9 cellular contexts compared by ENCODE assay signal in the genomic region with DNA sequence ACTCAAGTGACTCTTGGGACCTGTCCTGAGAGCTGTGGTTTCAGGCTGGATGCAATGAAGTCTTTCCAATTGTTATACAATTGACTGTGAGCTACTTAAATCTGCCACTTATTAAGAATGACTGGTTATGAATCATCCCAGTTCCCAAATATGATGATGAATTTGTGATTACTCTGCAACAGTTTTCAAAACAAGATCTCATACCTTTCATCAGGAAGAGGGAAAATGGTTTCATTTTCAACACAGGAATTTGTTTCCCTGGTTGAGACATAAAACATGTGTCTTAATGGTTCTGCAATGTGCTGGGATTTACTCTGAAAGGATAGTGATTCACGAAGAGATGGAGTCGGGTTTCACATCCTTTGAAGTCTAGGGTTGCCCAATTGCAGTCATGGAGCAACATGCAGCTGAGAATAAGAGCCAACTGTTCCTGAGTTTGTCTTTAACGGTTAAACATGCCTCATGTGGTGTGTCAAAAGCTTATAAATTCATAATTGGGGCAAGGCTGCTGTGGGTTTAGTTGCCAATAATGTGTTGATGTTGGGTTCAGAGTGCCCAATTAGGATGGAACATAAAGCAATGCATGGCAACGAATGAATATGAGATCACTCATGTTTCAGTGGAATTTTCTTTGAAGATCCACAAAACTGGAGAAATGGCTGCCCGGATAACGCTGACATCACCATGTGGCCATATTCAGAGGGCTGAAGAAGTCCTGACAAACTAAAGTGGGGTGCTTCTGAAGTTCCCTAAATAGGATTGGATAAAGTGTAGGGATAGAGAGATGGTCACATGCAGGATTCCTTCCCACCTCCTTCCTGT. TPM values are rescaled to one million over a fixed set of nuclear protein-coding genes. Genes with fewer than 3 reads are reported as not detected.
DNase-seq lines count a peak whose midpoint lies in the region; ATAC-seq and TF ChIP-seq lines count a peak whose summit lies in the region.
"Had no signal": no experiment of that assay in that cellular context is flagged by ENCODE, and none has a peak within 500 bp of the region (broad histone marks: within the 10 kb centered on the region; RNA-seq: fewer than 3 reads in every experiment).

No MANE protein-coding gene starts in this region.

- intact Hi-C loops in PC-9 (cut with micrococcal nuclease; ENCODE audit: unreplicated experiment) (loop anchor here (1.0 to 2.0 kb wide), 4 partner anchors 10 to 66 kb away; no protein-coding TSS in a partner anchor), stomach (cut with DNase I; ENCODE audit: low total_unique reads) (no loop called here), posterior vena cava (cut with DNase I) (no loop called here)

- H3K79me2 ChIP-seq in PC-9 (ENCODE audit: low read depth): no peaks in the 10 kb centered on the region

- no peaks in the 10 kb centered on the region for H3K36me3 Mint-ChIP-seq in effector memory CD8-positive, alpha-beta T cell (ENCODE audit: insufficient read depth)
- no peaks in the 10 kb centered on the region for H3K36me3 Mint-ChIP-seq in activated naive CD8-positive, alpha-beta T cell treated with anti-CD3 and anti-CD28 coated beads for 36 hours
- H3K36me3 Mint-ChIP-seq: IgD-negative memory B cell had no signal

- no peaks in the 10 kb centered on the region for H3K9me2 ChIP-seq in PC-9 (ENCODE audit: insufficient read depth)

- BruUV-seq in PC-9 (replicated peaks; lab: Mats Ljungman, UMichigan): TSS peak; percentile 85

- no peaks in the 10 kb centered on the region for H4K20me1 ChIP-seq in PC-9 (ENCODE audit: insufficient read depth)

- H3K36me3 ChIP-seq in PC-9 (ENCODE audit: low read depth) (no peaks in the 10 kb centered on the region), gastroesophageal sphincter (no peaks in the 10 kb centered on the region), stomach (no peaks in the 10 kb centered on the region)

- H3K4me1 ChIP-seq in PC-9 (replicated peaks; ENCODE audit: insufficient read depth): peaks cover 48% of the 10 kb centered on the region
- H3K4me1 ChIP-seq in gastroesophageal sphincter: no peaks in the 10 kb centered on the region
- H3K4me1 ChIP-seq in stomach: peaks cover 0 to 11% (median 0%) of the 10 kb centered on the region in 4 donors

- peak overlapping the region; percentile 70 for H3K4me2 ChIP-seq in PC-9

- H3K9me3 ChIP-seq in PC-9 (ENCODE audit: insufficient read depth, low read depth) (peaks cover 32% of the 10 kb centered on the region), gastroesophageal sphincter (peaks cover 0 to 6% (median 0%) of the 10 kb centered on the region in 3 donors), stomach (peaks cover 0 to 9% (median 0%) of the 10 kb centered on the region in 4 donors)

- peaks cover 0 to 6% of the 10 kb centered on the region in 2 donors for H3K27me3 Mint-ChIP-seq in effector memory CD8-positive, alpha-beta T cell
- H3K27me3 Mint-ChIP-seq in activated naive CD8-positive, alpha-beta T cell treated with anti-CD3 and anti-CD28 coated beads for 36 hours: no peaks in the 10 kb centered on the region

- H3K27ac ChIP-seq in PC-9 (peak overlapping the region; percentile 99), gastroesophageal sphincter (peak overlapping the region in 2 of 4 donors; percentile 23 to 27), stomach (peak overlapping the region in 3 of 5 donors; percentile 22 to 46 (median 35))

- H3K9me3 Mint-ChIP-seq in effector memory CD8-positive, alpha-beta T cell: no peaks in the 10 kb centered on the region
- peaks cover 5% of the 10 kb centered on the region for H3K9me3 Mint-ChIP-seq in activated naive CD8-positive, alpha-beta T cell treated with anti-CD3 and anti-CD28 coated beads for 36 hours

- TF ChIP-seq CTCF in PC-9 (conservative IDR thresholded peaks at IDR 0.05) (no peak), gastroesophageal sphincter (IDR thresholded peaks at IDR 0.05) (no peak), stomach (IDR thresholded peaks at IDR 0.05) (no peak)

- peak; percentile 62 to 100 for DNase-seq in PC-9
- DNase-seq in stomach: no peak
- DNase-seq in effector memory CD8-positive, alpha-beta T cell: no peak
- no peak for DNase-seq in posterior vena cava (ENCODE audit: low spot score)
- no peak for DNase-seq in effector CD4-positive, alpha-beta T cell
- DNase-seq in activated naive CD8-positive, alpha-beta T cell treated with anti-CD3 and anti-CD28 coated beads for 36 hours: no peak

- H3K4me3 ChIP-seq in PC-9 (peak overlapping the region; percentile 6; the same call in 1 of the 2 replicates), gastroesophageal sphincter (no peak overlapping the region), stomach (no peak overlapping the region)

- CTCF ChIA-PET in PC-9 (lab: Charles Lee): interaction anchor here (0.6 kb wide), 2 partner anchors 16 to 786 kb away, joined by 3 to 4 read pairs; no protein-coding TSS in a partner anchor

- H3K4me3 Mint-ChIP-seq in effector memory CD8-positive, alpha-beta T cell: no peak overlapping the region
- no peak overlapping the region for H3K4me3 Mint-ChIP-seq in activated naive CD8-positive, alpha-beta T cell treated with anti-CD3 and anti-CD28 coated beads for 36 hours
- H3K4me3 Mint-ChIP-seq: IgD-negative memory B cell had no signal

- H3K27me3 ChIP-seq in PC-9 (ENCODE audit: insufficient read depth, low read depth) (no peaks in the 10 kb centered on the region), gastroesophageal sphincter (peaks cover 30% of the 10 kb centered on the region), stomach (peaks cover 0 to 3% (median 0%) of the 10 kb centered on the region in 3 donors)

- ATAC-seq in GM21619 (IDR thresholded peaks at IDR 0.05; ENCODE audit: unreplicated experiment) (peak; percentile 55), gastroesophageal sphincter (peak; percentile 92)
- no peak for ATAC-seq in effector memory CD8-positive, alpha-beta T cell (replicated peaks)

- H3K27ac Mint-ChIP-seq in effector memory CD8-positive, alpha-beta T cell: no peak overlapping the region
- no peak overlapping the region for H3K27ac Mint-ChIP-seq in activated naive CD8-positive, alpha-beta T cell treated with anti-CD3 and anti-CD28 coated beads for 36 hours

- no peak overlapping the region for H2AFZ ChIP-seq in PC-9

- TF ChIP-seq POLR2A in gastroesophageal sphincter (IDR thresholded peaks at IDR 0.05) (no peak), stomach (IDR thresholded peaks at IDR 0.05) (no peak)

- H3F3A ChIP-seq in PC-9 (ENCODE audit: insufficient read depth, low read depth): peaks cover 54% of the 10 kb centered on the region

- 37 to 50% methylated on average over 5 to 6 of the region's 6 CpGs for WGBS in gastroesophageal sphincter (ENCODE audit: low coverage in 1 of 2), 2 donors
- WGBS in stomach, 5 donors: 42 to 66% (median 52%) methylated on average over 6 of the region's 6 CpGs

- POLR2A ChIA-PET in PC-9 (lab: Charles Lee; ENCODE audit: unreplicated experiment): interaction anchor here (0.6 to 0.7 kb wide), 2 partner anchors 43 to 66 kb away, joined by 4 to 8 read pairs; no protein-coding TSS in a partner anchor

- no peak for TF ChIP-seq EP300 in gastroesophageal sphincter (IDR thresholded peaks at IDR 0.05)
- TF ChIP-seq EP300 in stomach (IDR thresholded peaks at IDR 0.05): no peak

- no peaks in the 10 kb centered on the region for H3K4me1 Mint-ChIP-seq in effector memory CD8-positive, alpha-beta T cell (ENCODE audit: low read depth in 2 of 2)
- no peaks in the 10 kb centered on the region for H3K4me1 Mint-ChIP-seq in activated naive CD8-positive, alpha-beta T cell treated with anti-CD3 and anti-CD28 coated beads for 36 hours

RNA-seq across cellular contexts. Expression of gene CYP24A1, which starts 41.0 kb away (rescaled TPM):
- total RNA-seq in PC-9 (2021): 2.7 and 4.9 TPM in 2 replicates
- total RNA-seq in gastroesophageal sphincter: under 1 TPM in 1 of 4 donors, not detected in 3; 0.69 TPM
- total RNA-seq in stomach: not detected
- polyA plus RNA-seq in stomach: 1 to 10 TPM in 1 of 3 donors, not detected in 2; 1.2 TPM
- not detected for total RNA-seq in posterior vena cava
- total RNA-seq in activated naive CD8-positive, alpha-beta T cell treated with anti-CD3 and anti-CD28 coated beads for 36 hours: not detected
- polyA plus RNA-seq: IgD-negative memory B cell had no signal

Comparison
In these comparisons a context has a peak if more than half of its experiments do, and no peak if none do; other contexts are left out.
1. DNase-seq: peak in PC-9 (2 of 2); none in stomach (single experiment), effector memory CD8-positive, alpha-beta T cell (0 of 3), posterior vena cava (single experiment), effector CD4-positive, alpha-beta T cell (single experiment) and activated naive CD8-positive, alpha-beta T cell treated with anti-CD3 and anti-CD28 coated beads for 36 hours (single experiment).